Comparison of ENCODE assay signal across 16 cellular contexts in the genomic region with DNA sequence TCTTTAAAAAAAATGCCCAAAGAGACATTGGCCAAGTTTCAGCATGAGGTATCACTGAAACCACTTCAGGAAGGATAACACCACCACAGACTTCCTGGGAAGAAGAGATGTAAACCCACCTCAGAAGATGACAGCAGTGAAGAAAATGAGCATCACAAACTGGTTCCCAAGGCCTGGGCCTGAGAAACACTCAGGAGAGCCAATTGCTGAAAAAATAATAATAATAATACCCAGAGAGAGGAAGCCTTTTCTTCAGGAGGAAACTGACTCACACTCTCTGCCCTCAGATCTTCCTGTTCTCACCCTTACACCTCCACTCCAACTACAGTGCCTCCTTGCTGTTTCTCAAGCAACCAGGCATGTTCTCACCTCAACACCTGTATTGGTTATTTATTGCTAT.
DNase-seq lines count a peak whose midpoint lies in the region; ATAC-seq and TF ChIP-seq lines count a peak whose summit lies in the region.
"Had no signal": no experiment of that assay in that cellular context is flagged by ENCODE, and none has a peak within 500 bp of the region (broad histone marks: within the 10 kb centered on the region; RNA-seq: fewer than 3 reads in every experiment).

No MANE protein-coding gene starts in this region.

- H3K9ac ChIP-seq in PC-3 (ENCODE audit: low read length), result no peak overlapping the region

- no peaks in the 10 kb centered on the region for H3K4me1 ChIP-seq in PC-3 (ENCODE audit: insufficient read depth, low read length)
- H3K4me1 ChIP-seq: gastrocnemius medialis had no signal

- H3K9me3 ChIP-seq in PC-3 (ENCODE audit: low read length), result no peaks in the 10 kb centered on the region
- H3K9me3 ChIP-seq: gastrocnemius medialis, upper lobe of left lung had no signal

- peak; percentile 71 for ATAC-seq in stimulated activated naive CD8-positive, alpha-beta T cell treated with anti-CD3 and anti-CD28 coated beads, Interleukin-15, amount 100 ng/mL, for 72 hours
- ATAC-seq in HG02973 (IDR thresholded peaks at IDR 0.05; ENCODE audit: unreplicated experiment), result no peak
- no peak for ATAC-seq in PC-3
- no peak for ATAC-seq in GM21381 (IDR thresholded peaks at IDR 0.05; ENCODE audit: unreplicated experiment)
- ATAC-seq: gastrocnemius medialis had no signal

- H3K27ac Mint-ChIP-seq in activated naive CD8-positive, alpha-beta T cell, result peak overlapping the region; percentile 42
- H3K27ac Mint-ChIP-seq in activated naive CD8-positive, alpha-beta T cell treated with anti-CD3 and anti-CD28 coated beads for 36 hours, result no peak overlapping the region
- H3K27ac Mint-ChIP-seq in T-helper 1 cell treated with Interleukin-12 subunit alpha and Interleukin-12 subunit beta and Interleukin-4 antibody, amounts not matched to agents 30 μg/mL and 1 μg/mL, for 36 hours, result peak overlapping the region; percentile 11
- peak overlapping the region in 1 of 2 donors; percentile 87 for H3K27ac Mint-ChIP-seq in stimulated activated naive CD8-positive, alpha-beta T cell treated with anti-CD3 and anti-CD28 coated beads, Interleukin-15, amount 100 ng/mL, for 72 hours

- no peaks in the 10 kb centered on the region for H3K36me3 ChIP-seq in PC-3 (ENCODE audit: low read depth, low read length)
- H3K36me3 ChIP-seq: gastrocnemius medialis, upper lobe of left lung had no signal

- intact Hi-C loops in PC-3 (cut with micrococcal nuclease), result no loop called here

- no TSS peak for BruUV-seq in PC-3 (replicated peaks; lab: Mats Ljungman, UMichigan)

- H3F3A ChIP-seq in PC-3 (ENCODE audit: low read length, unreplicated experiment), result no peaks in the 10 kb centered on the region

- H2AFZ ChIP-seq in PC-3 (ENCODE audit: low read length), result no peak overlapping the region

- H3K4me3 Mint-ChIP-seq in activated naive CD8-positive, alpha-beta T cell, result peak overlapping the region; percentile 12
- no peak overlapping the region for H3K4me3 Mint-ChIP-seq in activated naive CD8-positive, alpha-beta T cell treated with anti-CD3 and anti-CD28 coated beads for 36 hours
- no peak overlapping the region for H3K4me3 Mint-ChIP-seq in T-helper 1 cell treated with Interleukin-12 subunit alpha and Interleukin-12 subunit beta and Interleukin-4 antibody, amounts not matched to agents 30 μg/mL and 1 μg/mL, for 36 hours
- H3K4me3 Mint-ChIP-seq in stimulated activated naive CD8-positive, alpha-beta T cell treated with anti-CD3 and anti-CD28 coated beads, Interleukin-15, amount 100 ng/mL, for 72 hours, result no peak overlapping the region

- H3K9me3 Mint-ChIP-seq in activated naive CD8-positive, alpha-beta T cell (ENCODE audit: low read depth), result no peaks in the 10 kb centered on the region
- H3K9me3 Mint-ChIP-seq in activated naive CD8-positive, alpha-beta T cell treated with anti-CD3 and anti-CD28 coated beads for 36 hours, result no peaks in the 10 kb centered on the region
- H3K9me3 Mint-ChIP-seq in T-helper 1 cell treated with Interleukin-12 subunit alpha and Interleukin-12 subunit beta and Interleukin-4 antibody, amounts not matched to agents 30 μg/mL and 1 μg/mL, for 36 hours, result no peaks in the 10 kb centered on the region
- H3K9me3 Mint-ChIP-seq in stimulated activated naive CD8-positive, alpha-beta T cell treated with anti-CD3 and anti-CD28 coated beads, Interleukin-15, amount 100 ng/mL, for 72 hours, result no peaks in the 10 kb centered on the region

- H3K4me1 Mint-ChIP-seq in activated naive CD8-positive, alpha-beta T cell (ENCODE audit: low read depth), result peaks cover 25% of the 10 kb centered on the region
- H3K4me1 Mint-ChIP-seq in activated naive CD8-positive, alpha-beta T cell treated with anti-CD3 and anti-CD28 coated beads for 36 hours, result peaks cover 19% of the 10 kb centered on the region
- peaks cover 21% of the 10 kb centered on the region for H3K4me1 Mint-ChIP-seq in T-helper 1 cell treated with Interleukin-12 subunit alpha and Interleukin-12 subunit beta and Interleukin-4 antibody, amounts not matched to agents 30 μg/mL and 1 μg/mL, for 36 hours (ENCODE audit: low read depth)
- peaks cover 19% of the 10 kb centered on the region for H3K4me1 Mint-ChIP-seq in stimulated activated naive CD8-positive, alpha-beta T cell treated with anti-CD3 and anti-CD28 coated beads, Interleukin-15, amount 100 ng/mL, for 72 hours

- no peak overlapping the region for H3K4me3 ChIP-seq in PC-3 (ENCODE audit: low read length)
- H3K4me3 ChIP-seq: gastrocnemius medialis, upper lobe of left lung had no signal

- POLR2A ChIA-PET in PC-3 (lab: Charles Lee; ENCODE audit: unreplicated experiment), result no interaction called here

- H3K9me2 ChIP-seq in PC-3 (replicated peaks; ENCODE audit: low read length), result no peaks in the 10 kb centered on the region

- peaks cover 2% of the 10 kb centered on the region for H3K27me3 Mint-ChIP-seq in activated naive CD8-positive, alpha-beta T cell
- H3K27me3 Mint-ChIP-seq in activated naive CD8-positive, alpha-beta T cell treated with anti-CD3 and anti-CD28 coated beads for 36 hours, result no peaks in the 10 kb centered on the region
- no peaks in the 10 kb centered on the region for H3K27me3 Mint-ChIP-seq in T-helper 1 cell treated with Interleukin-12 subunit alpha and Interleukin-12 subunit beta and Interleukin-4 antibody, amounts not matched to agents 30 μg/mL and 1 μg/mL, for 36 hours (ENCODE audit: low read depth)
- H3K27me3 Mint-ChIP-seq in stimulated activated naive CD8-positive, alpha-beta T cell treated with anti-CD3 and anti-CD28 coated beads, Interleukin-15, amount 100 ng/mL, for 72 hours, result no peaks in the 10 kb centered on the region

- no peak overlapping the region for H3K27ac ChIP-seq in PC-3 (ENCODE audit: low read length)
- H3K27ac ChIP-seq: gastrocnemius medialis, upper lobe of left lung had no signal

- peaks cover 4% of the 10 kb centered on the region for H3K36me3 Mint-ChIP-seq in activated naive CD8-positive, alpha-beta T cell
- H3K36me3 Mint-ChIP-seq in activated naive CD8-positive, alpha-beta T cell treated with anti-CD3 and anti-CD28 coated beads for 36 hours, result no peaks in the 10 kb centered on the region
- H3K36me3 Mint-ChIP-seq in T-helper 1 cell treated with Interleukin-12 subunit alpha and Interleukin-12 subunit beta and Interleukin-4 antibody, amounts not matched to agents 30 μg/mL and 1 μg/mL, for 36 hours (ENCODE audit: low read depth), result no peaks in the 10 kb centered on the region

- no peak overlapping the region for H3K4me2 ChIP-seq in PC-3 (ENCODE audit: low read length)

- CTCF ChIA-PET in PC-3 (lab: Charles Lee), result no interaction called here

- no peaks in the 10 kb centered on the region for H3K27me3 ChIP-seq in PC-3 (ENCODE audit: low read length)
- H3K27me3 ChIP-seq: gastrocnemius medialis, upper lobe of left lung had no signal

- H3K79me2 ChIP-seq in PC-3 (ENCODE audit: low read length), result no peaks in the 10 kb centered on the region

- TF ChIP-seq CTCF in PC-3 (conservative IDR thresholded peaks at IDR 0.05; ENCODE audit: low read depth, low read length), result no peak

- no peak for DNase-seq in activated naive CD8-positive, alpha-beta T cell treated with anti-CD3 and anti-CD28 coated beads for 36 hours
- peak; percentile 74 for DNase-seq in dermis blood vessel endothelial cell
- DNase-seq in stimulated activated naive CD8-positive, alpha-beta T cell treated with anti-CD3 and anti-CD28 coated beads, Interleukin-15, amount 100 ng/mL, for 72 hours, result no peak
- DNase-seq in PC-3, result no peak
- DNase-seq: activated CD4-positive, CD25-positive, alpha-beta regulatory T cell treated with anti-CD3 and anti-CD28 coated beads, Interleukin-2, amount 50 U/mL, for 72 hours; caudate nucleus; DMS 273 treated with DMSO at 0.1 percent for 48 hours; gastrocnemius medialis; mesenchymal stem cell; NCI-H1694 treated with DMSO at 0.1 percent for 48 hours; NCI-H524; upper lobe of left lung had no signal

- H4K20me1 ChIP-seq in PC-3 (ENCODE audit: low read length), result no peaks in the 10 kb centered on the region
